In the genomic region with DNA sequence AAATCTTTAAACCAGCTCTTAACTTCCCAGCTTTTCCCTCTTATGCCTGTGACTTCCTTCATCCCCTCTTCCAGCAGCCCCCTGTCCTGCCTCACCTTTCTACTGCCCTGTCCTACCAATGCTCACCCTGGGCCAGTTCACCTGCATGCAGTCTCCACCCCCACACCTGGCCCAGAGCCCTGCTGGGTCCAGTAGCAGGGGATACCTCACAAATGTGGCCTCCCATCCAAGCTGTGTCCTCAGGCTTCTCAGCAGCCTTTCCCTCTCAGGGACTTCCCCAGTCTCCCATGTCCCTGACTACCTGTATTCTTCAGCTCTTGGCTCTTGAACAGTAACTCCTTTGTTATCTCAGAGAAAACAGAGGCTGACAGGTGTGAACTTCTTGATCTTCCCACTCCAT, we compare ENCODE assay signal across 21 cellular contexts.
DNase-seq lines count a peak whose midpoint lies in the region; ATAC-seq, FAIRE-seq and TF ChIP-seq lines count a peak whose summit lies in the region.
"Had no signal": no experiment of that assay in that cellular context is flagged by ENCODE, and none has a peak within 500 bp of the region (broad histone marks: within the 10 kb centered on the region; RNA-seq: fewer than 3 reads in every experiment).

No MANE protein-coding gene starts in this region.

- no peaks in the 10 kb centered on the region for H3K36me3 ChIP-seq in kidney (ENCODE audit: control insufficient read depth in 1 of 2, insufficient read depth in 2 of 2, low read length in 2 of 2)
- H3K36me3 ChIP-seq: BLaER1 treated with 17β-estradiol and CSF1 and Interleukin-3, amounts not matched to agents 10 nM and 100 nM had no signal

- H3K4me1 ChIP-seq in kidney (ENCODE audit: control insufficient read depth in 1 of 2, insufficient read depth in 1 of 2, low read depth in 1 of 2, low read length in 2 of 2), result no peaks in the 10 kb centered on the region
- H3K4me1 ChIP-seq: A549; BLaER1 treated with 17β-estradiol and CSF1 and Interleukin-3, amounts not matched to agents 10 nM and 100 nM had no signal

- H3K27ac ChIP-seq in kidney (ENCODE audit: low read depth in 2 of 2, low read length in 2 of 2), result no peak overlapping the region
- H3K27ac ChIP-seq: 22Rv1; A549; BLaER1 treated with 17β-estradiol and CSF1 and Interleukin-3, amounts not matched to agents 10 nM and 100 nM; C4-2B had no signal

- H3K27me3 Mint-ChIP-seq in Calu3 (ENCODE audit: unreplicated experiment) (no peaks in the 10 kb centered on the region), nephron progenitor cell (ENCODE audit: low read depth, poor library complexity) (peaks cover 10% of the 10 kb centered on the region)
- H3K27me3 Mint-ChIP-seq: CD8-positive, alpha-beta memory T cell had no signal

- H3K36me3 Mint-ChIP-seq in Calu3 (ENCODE audit: insufficient read depth, unreplicated experiment) (no peaks in the 10 kb centered on the region), nephron progenitor cell (ENCODE audit: low read depth) (no peaks in the 10 kb centered on the region)
- H3K36me3 Mint-ChIP-seq: CD4-positive, alpha-beta memory T cell; CD8-positive, alpha-beta memory T cell had no signal

- ATAC-seq in left cardiac atrium, result no peak
- ATAC-seq in GM21526 (IDR thresholded peaks at IDR 0.05; ENCODE audit: low FRiP score, unreplicated experiment), result no peak
- ATAC-seq in HG02938 (IDR thresholded peaks at IDR 0.05; ENCODE audit: unreplicated experiment), result no peak
- ATAC-seq: A549 had no signal

- CTCF ChIA-PET in Calu3 (lab: Charles Lee), result interaction anchor here (0.9 kb wide), 1 partner anchor 14 kb away, joined by 4 read pairs; no protein-coding TSS in a partner anchor

- H3K27ac Mint-ChIP-seq in Calu3 (ENCODE audit: unreplicated experiment) (no peak overlapping the region), nephron progenitor cell (peak overlapping the region; percentile 10)
- H3K27ac Mint-ChIP-seq: B cell; CD4-positive, alpha-beta memory T cell; CD8-positive, alpha-beta memory T cell had no signal

- no peak overlapping the region for H3K4me3 ChIP-seq in kidney (ENCODE audit: low read length in 2 of 2)
- H3K4me3 ChIP-seq: A549; BLaER1 treated with 17β-estradiol and CSF1 and Interleukin-3, amounts not matched to agents 10 nM and 100 nM had no signal

- intact Hi-C loops in Calu3 (cut with micrococcal nuclease; ENCODE audit: unreplicated experiment) (no loop called here), kidney (cut with DNase I) (no loop called here), left cardiac atrium (cut with DNase I) (no loop called here)

- TF ChIP-seq CTCF in Calu3 (IDR thresholded peaks at IDR 0.05; ENCODE audit: unreplicated experiment), result no peak
- no peak for TF ChIP-seq CTCF in kidney (IDR thresholded peaks at IDR 0.05; ENCODE audit: borderline replicate concordance, extremely low read depth, insufficient read depth)
- no peak for TF ChIP-seq CTCF in nephron progenitor cell (IDR thresholded peaks at IDR 0.05)

- H3K9ac ChIP-seq in kidney (ENCODE audit: low read length in 2 of 2), result no peak overlapping the region
- H3K9ac ChIP-seq: BLaER1 treated with 17β-estradiol and CSF1 and Interleukin-3, amounts not matched to agents 10 nM and 100 nM had no signal

- H3K4me1 Mint-ChIP-seq in Calu3 (ENCODE audit: low read depth, unreplicated experiment) (peaks cover 13% of the 10 kb centered on the region), nephron progenitor cell (no peaks in the 10 kb centered on the region)
- H3K4me1 Mint-ChIP-seq: B cell; CD4-positive, alpha-beta memory T cell; CD8-positive, alpha-beta memory T cell had no signal

- H3K4me3 Mint-ChIP-seq in Calu3 (ENCODE audit: low read depth, unreplicated experiment) (no peak overlapping the region), nephron progenitor cell (no peak overlapping the region)
- H3K4me3 Mint-ChIP-seq: B cell; CD4-positive, alpha-beta memory T cell; CD8-positive, alpha-beta memory T cell had no signal

- DNase-seq in Calu3 (peak; percentile 57), kidney (peak; percentile 26), nephron progenitor cell (no peak), left cardiac atrium (no peak)
- DNase-seq: AML-193; CD4-positive, alpha-beta memory T cell; CD8-positive, alpha-beta memory T cell; COR-L47; DMS79 treated with DMSO at 0.1 percent for 48 hours; GF-D8 had no signal

- no peaks in the 10 kb centered on the region for H3K9me3 ChIP-seq in kidney (ENCODE audit: control insufficient read depth in 1 of 2, low read length in 2 of 2)
- H3K9me3 ChIP-seq: A549 had no signal

- H3K9me3 Mint-ChIP-seq in Calu3 (ENCODE audit: low read depth, unreplicated experiment), result no peaks in the 10 kb centered on the region
- H3K9me3 Mint-ChIP-seq in nephron progenitor cell, result peaks cover 6% of the 10 kb centered on the region

- FAIRE-seq in kidney (lab: Jason Lieb, UNC), result no peak
- FAIRE-seq: A549, D721Med, G401.6, GM12891, GM19239 had no signal

- no TSS peak for BruUV-seq in Calu3 (replicated peaks; lab: Mats Ljungman, UMichigan)

Comparison
In these comparisons a context has a peak if more than half of its experiments do, and no peak if none do; other contexts are left out.
1. DNase-seq: peak in Calu3 (single experiment) and kidney (single experiment); none in nephron progenitor cell (single experiment) and left cardiac atrium (single experiment).